In the genomic region with DNA sequence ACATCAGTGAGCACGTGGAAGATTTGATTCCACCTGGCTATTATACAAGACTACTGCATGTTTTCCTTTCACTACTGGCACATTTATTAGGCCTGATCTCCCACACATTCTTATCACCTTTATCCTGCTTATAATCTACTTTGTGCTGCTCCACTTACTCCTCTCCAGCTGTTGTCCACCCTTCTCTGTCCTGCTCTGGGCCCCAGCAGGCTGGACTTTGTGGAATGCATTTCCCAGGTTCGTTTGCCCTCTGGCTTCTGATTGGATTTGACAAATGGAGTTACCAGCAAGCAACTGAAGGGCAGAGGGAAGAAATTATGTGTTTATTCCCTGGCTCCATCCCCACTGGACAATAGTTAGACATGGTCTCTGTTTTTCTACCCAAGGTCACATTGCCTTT, we compare ENCODE assay signal across 28 cellular contexts.
A peak's percentile ranks its signal among the peaks of the same experiment; 100 is the strongest.
DNase-seq lines count a peak whose midpoint lies in the region; ATAC-seq, FAIRE-seq and TF ChIP-seq lines count a peak whose summit lies in the region.
"Had no signal": no experiment of that assay in that cellular context is flagged by ENCODE, and none has a peak within 500 bp of the region (broad histone marks: within the 10 kb centered on the region; RNA-seq: fewer than 3 reads in every experiment).

No MANE protein-coding gene starts in this region.

- H2AFZ ChIP-seq in GM23338 (peak overlapping the region; percentile 29; the same call in 1 of the 2 replicates), astrocyte (ENCODE audit: low read depth, low read length) (peak overlapping the region; percentile 15)

- H3K4me1 Mint-ChIP-seq in GM23338 (peaks cover 5% of the 10 kb centered on the region), astrocyte (ENCODE audit: low read depth, unreplicated experiment) (no peaks in the 10 kb centered on the region)
- no peaks in the 10 kb centered on the region for H3K4me1 Mint-ChIP-seq in activated T-helper 17 cell treated with anti-CD3 and anti-CD28 coated beads, Interleukin-2, amount 50 U/mL, for 72 hours
- no peaks in the 10 kb centered on the region for H3K4me1 Mint-ChIP-seq in activated CD8-positive, alpha-beta T cell treated with anti-CD3 and anti-CD28 coated beads, Interleukin-2, amount 10 ng/mL, durations not matched to agents 7 days and 5 days (ENCODE audit: low read depth)
- H3K4me1 Mint-ChIP-seq: IgD-negative memory B cell had no signal

- H3K4me3 Mint-ChIP-seq in GM23338 (no peak overlapping the region), astrocyte (ENCODE audit: unreplicated experiment) (no peak overlapping the region)
- no peak overlapping the region for H3K4me3 Mint-ChIP-seq in activated T-helper 17 cell treated with anti-CD3 and anti-CD28 coated beads, Interleukin-2, amount 50 U/mL, for 72 hours
- no peak overlapping the region for H3K4me3 Mint-ChIP-seq in activated CD8-positive, alpha-beta T cell treated with anti-CD3 and anti-CD28 coated beads, Interleukin-2, amount 10 ng/mL, durations not matched to agents 7 days and 5 days
- H3K4me3 Mint-ChIP-seq: CD4-positive, alpha-beta T cell had no signal

- H3K4me1 ChIP-seq in GM23338 (ENCODE audit: insufficient read depth) (no peaks in the 10 kb centered on the region), astrocyte (ENCODE audit: insufficient read depth, low read length) (no peaks in the 10 kb centered on the region)
- H3K4me1 ChIP-seq: A549; BLaER1 treated with 17β-estradiol and CSF1 and Interleukin-3, amounts not matched to agents 10 nM and 100 nM; SJSA1 had no signal

- no peak for FAIRE-seq in astrocyte (lab: Jason Lieb, UNC)
- FAIRE-seq: A549, GM12878 had no signal

- no peak overlapping the region for H3K27ac ChIP-seq in GM23338 (ENCODE audit: low read depth)
- no peak overlapping the region for H3K27ac ChIP-seq in astrocyte (ENCODE audit: low read depth, low read length)
- H3K27ac ChIP-seq: A549; BLaER1 treated with 17β-estradiol and CSF1 and Interleukin-3, amounts not matched to agents 10 nM and 100 nM; KMS-11; SJSA1 had no signal

- no peaks in the 10 kb centered on the region for H3K9me3 ChIP-seq in astrocyte (ENCODE audit: insufficient read depth, low read depth, low read length)
- H3K9me3 ChIP-seq: A549, SJSA1 had no signal

- CTCF ChIA-PET in activated CD8-positive, alpha-beta T cell treated with anti-CD3 and anti-CD28 coated beads, Interleukin-2, amount 10 ng/mL, durations not matched to agents 7 days and 5 days (lab: Charles Lee) = no interaction called here

- H3K9me2 ChIP-seq in GM23338 (ENCODE audit: insufficient read depth) = no peaks in the 10 kb centered on the region

- H3K79me2 ChIP-seq in GM23338 (replicated peaks; ENCODE audit: insufficient read depth) (no peaks in the 10 kb centered on the region), astrocyte (ENCODE audit: insufficient read depth, low read length) (no peaks in the 10 kb centered on the region)

- H3K27me3 Mint-ChIP-seq in GM23338 (ENCODE audit: insufficient read depth, low read depth, poor library complexity) (peaks cover 3% of the 10 kb centered on the region), astrocyte (ENCODE audit: low read depth, unreplicated experiment) (no peaks in the 10 kb centered on the region)
- peaks cover 3% of the 10 kb centered on the region for H3K27me3 Mint-ChIP-seq in activated T-helper 17 cell treated with anti-CD3 and anti-CD28 coated beads, Interleukin-2, amount 50 U/mL, for 72 hours
- peaks cover 4% of the 10 kb centered on the region for H3K27me3 Mint-ChIP-seq in activated CD8-positive, alpha-beta T cell treated with anti-CD3 and anti-CD28 coated beads, Interleukin-2, amount 10 ng/mL, durations not matched to agents 7 days and 5 days (ENCODE audit: low read depth)
- H3K27me3 Mint-ChIP-seq: CD4-positive, alpha-beta T cell had no signal

- no peak overlapping the region for H3K9ac ChIP-seq in astrocyte (ENCODE audit: low read length)
- H3K9ac ChIP-seq: BLaER1 treated with 17β-estradiol and CSF1 and Interleukin-3, amounts not matched to agents 10 nM and 100 nM; KMS-11 had no signal

- POLR2A ChIA-PET in activated CD8-positive, alpha-beta T cell treated with anti-CD3 and anti-CD28 coated beads, Interleukin-2, amount 10 ng/mL, durations not matched to agents 7 days and 5 days (lab: Charles Lee) = no interaction called here

- H4K20me1 ChIP-seq in GM23338 (replicated peaks; ENCODE audit: insufficient read depth) (no peaks in the 10 kb centered on the region), astrocyte (ENCODE audit: insufficient read depth, low read length) (no peaks in the 10 kb centered on the region)
- H4K20me1 ChIP-seq: BLaER1 treated with 17β-estradiol and CSF1 and Interleukin-3, amounts not matched to agents 10 nM and 100 nM had no signal

- H3K27ac Mint-ChIP-seq in GM23338 (no peak overlapping the region), astrocyte (ENCODE audit: unreplicated experiment) (no peak overlapping the region)
- no peak overlapping the region for H3K27ac Mint-ChIP-seq in activated T-helper 17 cell treated with anti-CD3 and anti-CD28 coated beads, Interleukin-2, amount 50 U/mL, for 72 hours
- no peak overlapping the region for H3K27ac Mint-ChIP-seq in activated CD8-positive, alpha-beta T cell treated with anti-CD3 and anti-CD28 coated beads, Interleukin-2, amount 10 ng/mL, durations not matched to agents 7 days and 5 days
- H3K27ac Mint-ChIP-seq: CD4-positive, alpha-beta T cell; IgD-negative memory B cell had no signal

- no peaks in the 10 kb centered on the region for H3K27me3 ChIP-seq in GM23338 (ENCODE audit: insufficient read depth)
- no peaks in the 10 kb centered on the region for H3K27me3 ChIP-seq in astrocyte (ENCODE audit: insufficient read depth, low read length)
- H3K27me3 ChIP-seq: BLaER1 treated with 17β-estradiol and CSF1 and Interleukin-3, amounts not matched to agents 10 nM and 100 nM; SJSA1 had no signal

- H3K4me2 ChIP-seq in GM23338 (no peak overlapping the region), astrocyte (ENCODE audit: low read length) (no peak overlapping the region)
- H3K4me2 ChIP-seq: A549; BLaER1 treated with 17β-estradiol and CSF1 and Interleukin-3, amounts not matched to agents 10 nM and 100 nM; KMS-11 had no signal

- H3K36me3 Mint-ChIP-seq in GM23338 (ENCODE audit: low read depth) (peaks cover 4% of the 10 kb centered on the region; the same call in 1 of the 3 replicates), astrocyte (ENCODE audit: low read depth, unreplicated experiment) (no peaks in the 10 kb centered on the region)
- no peaks in the 10 kb centered on the region for H3K36me3 Mint-ChIP-seq in activated T-helper 17 cell treated with anti-CD3 and anti-CD28 coated beads, Interleukin-2, amount 50 U/mL, for 72 hours (ENCODE audit: low read depth)
- H3K36me3 Mint-ChIP-seq in activated CD8-positive, alpha-beta T cell treated with anti-CD3 and anti-CD28 coated beads, Interleukin-2, amount 10 ng/mL, durations not matched to agents 7 days and 5 days (ENCODE audit: low read depth) = no peaks in the 10 kb centered on the region
- H3K36me3 Mint-ChIP-seq: IgD-negative memory B cell had no signal

- no peak for DNase-seq in GM23338 (ENCODE audit: low spot score)
- DNase-seq in NCI-H82 (lab: John Stamatoyannopoulos, UW) = peak; percentile 66
- DNase-seq in astrocyte (ENCODE audit: low read depth) = no peak
- DNase-seq in retina = peak; percentile 37
- no peak for DNase-seq in activated CD8-positive, alpha-beta T cell treated with anti-CD3 and anti-CD28 coated beads, Interleukin-2, amount 10 ng/mL, durations not matched to agents 7 days and 5 days
- no peak for DNase-seq in NCI-H748 treated with DMSO at 0.1 percent for 48 hours (lab: John Stamatoyannopoulos, UW)
- DNase-seq: AML-193; CD4-positive, alpha-beta T cell; DMS79; EL; GDM1; GOT3; NCI-H1092; NCI-H1417 treated with DMSO at 0.1 percent for 48 hours; NCI-H1694 treated with DMSO at 0.1 percent for 48 hours; NCI-H2171 treated with DMSO at 0.1 percent for 48 hours; NCI-H345; NCI-H510A treated with DMSO at 0.1 percent for 48 hours; Right ventricle myocardium superior; RPMI8226 had no signal

- no peak for ATAC-seq in GM23338
- ATAC-seq in activated T-helper 17 cell treated with anti-CD3 and anti-CD28 coated beads, Interleukin-2, amount 50 U/mL, for 72 hours (replicated peaks) = no peak
- ATAC-seq in activated CD8-positive, alpha-beta T cell treated with anti-CD3 and anti-CD28 coated beads, Interleukin-2, amount 10 ng/mL, durations not matched to agents 7 days and 5 days = no peak
- ATAC-seq: A549, GM12878, HCT116 had no signal

- peaks cover 8% of the 10 kb centered on the region; the same call in 2 of the 3 replicates for H3K9me3 Mint-ChIP-seq in GM23338
- H3K9me3 Mint-ChIP-seq in astrocyte (ENCODE audit: unreplicated experiment) = peaks cover 5% of the 10 kb centered on the region
- no peaks in the 10 kb centered on the region for H3K9me3 Mint-ChIP-seq in activated T-helper 17 cell treated with anti-CD3 and anti-CD28 coated beads, Interleukin-2, amount 50 U/mL, for 72 hours
- H3K9me3 Mint-ChIP-seq in activated CD8-positive, alpha-beta T cell treated with anti-CD3 and anti-CD28 coated beads, Interleukin-2, amount 10 ng/mL, durations not matched to agents 7 days and 5 days (ENCODE audit: insufficient read depth) = no peaks in the 10 kb centered on the region
- H3K9me3 Mint-ChIP-seq: CD4-positive, alpha-beta T cell; IgD-negative memory B cell had no signal

- TF ChIP-seq CTCF in GM23338 (conservative IDR thresholded peaks at IDR 0.05; ENCODE audit: low read depth in 2 of 2) = no peak
- TF ChIP-seq CTCF in astrocyte (IDR thresholded peaks at IDR 0.05; ENCODE audit: insufficient read depth, low read depth, low read length) = no peak

- no peaks in the 10 kb centered on the region for H3F3A ChIP-seq in GM23338 (replicated peaks; ENCODE audit: low read depth)

- H3K4me3 ChIP-seq in GM23338 (no peak overlapping the region), astrocyte (ENCODE audit: insufficient read depth, low read depth, low read length) (no peak overlapping the region)
- H3K4me3 ChIP-seq: A549; BLaER1 treated with 17β-estradiol and CSF1 and Interleukin-3, amounts not matched to agents 10 nM and 100 nM; GM12878; SJSA1 had no signal

- H3K36me3 ChIP-seq in GM23338 (ENCODE audit: insufficient read depth) (no peaks in the 10 kb centered on the region), astrocyte (ENCODE audit: insufficient read depth, low read length) (no peaks in the 10 kb centered on the region)
- H3K36me3 ChIP-seq: BLaER1 treated with 17β-estradiol and CSF1 and Interleukin-3, amounts not matched to agents 10 nM and 100 nM; SJSA1 had no signal

TF ChIP-seq in GM23338, 12 proteins besides CTCF, POLR2A, EP300 and RAD21 (continues in another document):
- TF ChIP-seq JUNB (IDR thresholded peaks at IDR 0.05; ENCODE audit: unreplicated experiment) (no peak), ZNF331 (CRISPR knock-in tag; IDR thresholded peaks at IDR 0.05; ENCODE audit: low read depth) (no peak), ETS1 (IDR thresholded peaks at IDR 0.05) (no peak)

Comparison
In these comparisons a context has a peak if more than half of its experiments do, and no peak if none do; other contexts are left out.
1. DNase-seq: peak in NCI-H82 (single experiment) and retina (single experiment); none in GM23338 (single experiment), astrocyte (single experiment), activated CD8-positive, alpha-beta T cell treated with anti-CD3 and anti-CD28 coated beads, Interleukin-2, amount 10 ng/mL, durations not matched to agents 7 days and 5 days (single experiment) and NCI-H748 treated with DMSO at 0.1 percent for 48 hours (single experiment).